ENCODE assay signal across 21 cellular contexts in genomic region chr20:59774204-59774641, GRCh38.
DNase-seq lines count a peak whose midpoint lies in the region; ATAC-seq and TF ChIP-seq lines count a peak whose summit lies in the region.
"Had no signal": no experiment of that assay in that cellular context is flagged by ENCODE, and none has a peak within 500 bp of the region (broad histone marks: within the 10 kb centered on the region; RNA-seq: fewer than 3 reads in every experiment).

No MANE protein-coding gene starts in this region.

- H3K27ac ChIP-seq in H9 (ENCODE audit: insufficient read length, low read depth, low read length), result no peak overlapping the region
- H3K27ac ChIP-seq in sigmoid colon, result no peak overlapping the region
- H3K27ac ChIP-seq in gastroesophageal sphincter, result no peak overlapping the region
- H3K27ac ChIP-seq: PC-9, RWPE1 had no signal

- no peaks in the 10 kb centered on the region for H3K36me3 ChIP-seq in sigmoid colon
- H3K36me3 ChIP-seq in gastroesophageal sphincter, result no peaks in the 10 kb centered on the region
- H3K36me3 ChIP-seq: BE2C had no signal

- H4K8ac ChIP-seq in H9 (replicated peaks; ENCODE audit: insufficient read length, low read depth, low read length), result no peak overlapping the region

- DNase-seq in GM13976 (ENCODE audit: low spot score) (peak; percentile 7), H9 (peak; percentile 12), islet precursor cell (peak; percentile 27), sigmoid colon (peak; percentile 43)
- DNase-seq: BE2C, EL, KBM-7, NCI-H1092, NCI-H1436 treated with DMSO at 0.1 percent for 48 hours, NCI-H2029, NCI-H226, NCI-H510A treated with DMSO at 0.1 percent for 48 hours, NCI-H748 treated with DMSO at 0.1 percent for 48 hours, PC-9 had no signal

- H2AK5ac ChIP-seq in H9 (ENCODE audit: insufficient read length, low read length), result no peak overlapping the region

- no peaks in the 10 kb centered on the region for H4K20me1 ChIP-seq in H9 (ENCODE audit: control insufficient read depth, insufficient read depth, insufficient read length)

- H3K4me3 Mint-ChIP-seq in H9, result no peak overlapping the region
- H3K4me3 Mint-ChIP-seq: GM23338 had no signal

- H2BK15ac ChIP-seq in H9 (ENCODE audit: low read depth, low read length), result no peak overlapping the region

- no peak overlapping the region for H4K5ac ChIP-seq in H9 (ENCODE audit: insufficient read length, low read depth, low read length)

- TF ChIP-seq POLR2A in sigmoid colon (IDR thresholded peaks at IDR 0.05), result no peak
- TF ChIP-seq POLR2A in gastroesophageal sphincter (IDR thresholded peaks at IDR 0.05), result no peak

- no peak overlapping the region for H2AFZ ChIP-seq in H9 (ENCODE audit: low read length)
- H2AFZ ChIP-seq: GM23338, PC-9 had no signal

- no peaks in the 10 kb centered on the region for H3K79me2 ChIP-seq in H9 (ENCODE audit: insufficient read depth, low read length)

- H3K56ac ChIP-seq in H9 (ENCODE audit: insufficient read length, low read depth, low read length), result no peak overlapping the region

- H4K91ac ChIP-seq in H9 (ENCODE audit: insufficient read length, low read depth, low read length), result no peak overlapping the region

- no peak overlapping the region for H2BK120ac ChIP-seq in H9 (ENCODE audit: low read depth, low read length, poor library complexity, severe bottlenecking)

- H3K23ac ChIP-seq in H9 (ENCODE audit: insufficient read length, low read depth, low read length), result no peak overlapping the region

- H2BK12ac ChIP-seq in H9 (ENCODE audit: insufficient read length, low read depth, low read length), result no peak overlapping the region

- no peak overlapping the region for H3K27ac Mint-ChIP-seq in H9
- H3K27ac Mint-ChIP-seq: GM23338 had no signal

- no peak overlapping the region for H3K18ac ChIP-seq in H9 (ENCODE audit: insufficient read length, low read depth, low read length)

- intact Hi-C loops in sigmoid colon (cut with DNase I), result no loop called here

- H3K4me1 Mint-ChIP-seq in H9, result no peaks in the 10 kb centered on the region

- H3K4me1 ChIP-seq in H9 (ENCODE audit: insufficient read depth, low read length) (no peaks in the 10 kb centered on the region), sigmoid colon (peaks cover 0 to 13% (median 10%) of the 10 kb centered on the region in 4 donors), gastroesophageal sphincter (peaks cover 0 to 7% (median 0%) of the 10 kb centered on the region in 3 donors)
- H3K4me1 ChIP-seq: BE2C had no signal

- WGBS in H9 (ENCODE audit: extremely low coverage, insufficient read length, low lambda C conversion rate), result no CpG with 5 or more reads among the region's 17 CpGs
- 82 to 92% methylated on average over 17 of the region's 17 CpGs for WGBS in sigmoid colon, 2 donors
- 71 to 76% methylated on average over 4 to 16 of the region's 17 CpGs for WGBS in gastroesophageal sphincter (ENCODE audit: low coverage in 1 of 2), 2 donors

- no peak for ATAC-seq in GM21390 (IDR thresholded peaks at IDR 0.05; ENCODE audit: unreplicated experiment)
- no peak for ATAC-seq in GM18502 (IDR thresholded peaks at IDR 0.05; ENCODE audit: poor library complexity, unreplicated experiment)
- no peak for ATAC-seq in gastroesophageal sphincter
- ATAC-seq: GM23338, HCT116, SK-N-SH treated with all-trans-retinoic acid at 6 μM for 48 hours had no signal

- H3K23me2 ChIP-seq in H9 (ENCODE audit: insufficient read length, low read depth, low read length, poor library complexity, severe bottlenecking), result no peaks in the 10 kb centered on the region

- H3K9me3 Mint-ChIP-seq in H9, result peaks cover 0 to 50% of the 10 kb centered on the region in 2 experiments; a peak in 3 of 5 replicates
- H3K9me3 Mint-ChIP-seq: GM23338 had no signal

- H3K4me3 ChIP-seq in sigmoid colon (no peak overlapping the region), gastroesophageal sphincter (no peak overlapping the region)
- H3K4me3 ChIP-seq: GM23338, PC-9 had no signal

- H3K36me3 Mint-ChIP-seq in H9 (ENCODE audit: insufficient read depth in 1 of 3, low read depth in 3 of 3), result no peaks in the 10 kb centered on the region

- H3K9me3 ChIP-seq in H9 (ENCODE audit: control insufficient read depth, low read depth, low read length) (no peaks in the 10 kb centered on the region), sigmoid colon (no peaks in the 10 kb centered on the region), gastroesophageal sphincter (no peaks in the 10 kb centered on the region)
- H3K9me3 ChIP-seq: BE2C had no signal

- H3K4ac ChIP-seq in H9 (ENCODE audit: low read depth, low read length), result no peak overlapping the region

- H3K4me2 ChIP-seq in H9 (ENCODE audit: insufficient read depth, insufficient read length, low read length), result no peak overlapping the region
- H3K4me2 ChIP-seq: GM23338 had no signal

- H3K9ac ChIP-seq in H9 (ENCODE audit: extremely low read depth, insufficient read length, low read length), result no peak overlapping the region

- no peak overlapping the region for H2BK5ac ChIP-seq in H9 (ENCODE audit: insufficient read length, low read length)

- no peak overlapping the region for H3T11ph ChIP-seq in H9 (ENCODE audit: low read length)

- TF ChIP-seq EP300 in sigmoid colon (IDR thresholded peaks at IDR 0.05) (no peak), gastroesophageal sphincter (IDR thresholded peaks at IDR 0.05) (no peak)

- H2BK20ac ChIP-seq in H9 (ENCODE audit: low read depth, low read length, poor library complexity, severe bottlenecking), result no peak overlapping the region

- no peaks in the 10 kb centered on the region for H3K79me1 ChIP-seq in H9 (ENCODE audit: insufficient read depth, low read depth, low read length, poor library complexity, severe bottlenecking)

- H3K27me3 Mint-ChIP-seq in H9 (ENCODE audit: low read depth), result peaks cover 36% of the 10 kb centered on the region

- TF ChIP-seq CTCF in GM13976 (IDR thresholded peaks at IDR 0.05; ENCODE audit: borderline replicate concordance, control extremely low read depth, extremely low read depth, insufficient read depth, missing control alignments) (no peak), H9 (conservative IDR thresholded peaks at IDR 0.05) (no peak), sigmoid colon (IDR thresholded peaks at IDR 0.05) (no peak), gastroesophageal sphincter (IDR thresholded peaks at IDR 0.05) (no peak)

- H3K27me3 ChIP-seq in H9 (ENCODE audit: insufficient read depth, low read length) (no peaks in the 10 kb centered on the region; the same call in 1 of the 2 replicates), sigmoid colon (no peaks in the 10 kb centered on the region), gastroesophageal sphincter (no peaks in the 10 kb centered on the region)
- H3K27me3 ChIP-seq: BE2C had no signal

- no peak overlapping the region for H3K14ac ChIP-seq in H9 (ENCODE audit: insufficient read depth, low read length)

- in situ Hi-C loops in GM13976 (cut with MboI; ENCODE audit: low sequenced_read_pairs, unreplicated experiment), result no loop called here
